Comparison of ENCODE assay signal across 22 cellular contexts in genomic region chr14:71680733-71681387, GRCh38.
"Had no signal": no experiment of that assay in that cellular context is flagged by ENCODE, and none has a peak within 500 bp of the region (broad histone marks: within the 10 kb centered on the region; RNA-seq: fewer than 3 reads in every experiment).

No MANE protein-coding gene starts in this region.

- H3K27ac Mint-ChIP-seq: activated naive CD4-positive, alpha-beta T cell treated with anti-CD3 and anti-CD28 coated beads, Interleukin-2, amount 10 ng/mL, durations not matched to agents 7 days and 5 days; activated naive CD8-positive, alpha-beta T cell treated with anti-CD3 and anti-CD28 coated beads, Interleukin-2, amount 50 U/mL, for 24 hours; brain; stimulated activated naive CD8-positive, alpha-beta T cell treated with anti-CD3 and anti-CD28 coated beads, Interleukin-15, Interleukin-2, amounts not matched to agents 100 ng/mL and 50 ng/mL, for 24 hours had no signal

- H3K4me3 ChIP-seq: left lung, psoas muscle, tibial nerve, vagina had no signal

- H3K27ac ChIP-seq: left lung, psoas muscle, tibial nerve, vagina, VCaP had no signal

- H3K4me1 Mint-ChIP-seq: activated naive CD4-positive, alpha-beta T cell treated with anti-CD3 and anti-CD28 coated beads, Interleukin-2, amount 10 ng/mL, durations not matched to agents 7 days and 5 days; activated naive CD8-positive, alpha-beta T cell treated with anti-CD3 and anti-CD28 coated beads, Interleukin-2, amount 50 U/mL, for 24 hours; brain had no signal

- H3K27me3 ChIP-seq: left lung, tibial nerve, vagina had no signal

- H3K9me3 ChIP-seq: psoas muscle, vagina had no signal

- H3K27me3 Mint-ChIP-seq: activated naive CD4-positive, alpha-beta T cell treated with anti-CD3 and anti-CD28 coated beads, Interleukin-2, amount 10 ng/mL, durations not matched to agents 7 days and 5 days; activated naive CD8-positive, alpha-beta T cell treated with anti-CD3 and anti-CD28 coated beads, Interleukin-2, amount 50 U/mL, for 24 hours; brain; stimulated activated naive CD8-positive, alpha-beta T cell treated with anti-CD3 and anti-CD28 coated beads, Interleukin-15, Interleukin-2, amounts not matched to agents 100 ng/mL and 50 ng/mL, for 24 hours had no signal

- H3K36me3 ChIP-seq: vagina had no signal

- H3K4me1 ChIP-seq: left lung, psoas muscle, tibial nerve, vagina had no signal

- ATAC-seq: activated naive CD8-positive, alpha-beta T cell treated with anti-CD3 and anti-CD28 coated beads, Interleukin-2, amount 50 U/mL, for 24 hours; left lung; psoas muscle; right cardiac atrium had no signal

- DNase-seq: activated CD4-positive, alpha-beta T cell treated with anti-CD3 and anti-CD28 coated beads for 1 hour; activated CD8-positive, alpha-beta memory T cell treated with anti-CD3 and anti-CD28 coated beads for 24 hours; activated CD8-positive, alpha-beta memory T cell treated with anti-CD3 and anti-CD28 coated beads, Interleukin-2, amount 50 U/mL, for 48 hours; activated effector memory CD4-positive, alpha-beta T cell treated with Interleukin-2 at 50 U/mL for 16 hours; activated naive CD4-positive, alpha-beta T cell treated with anti-CD3 and anti-CD28 coated beads, Interleukin-2, amount 10 ng/mL, durations not matched to agents 7 days and 5 days; activated naive CD8-positive, alpha-beta T cell treated with anti-CD3 and anti-CD28 coated beads, Interleukin-2, amount 50 U/mL, for 24 hours; activated T-cell treated with anti-CD3 and anti-CD28 coated beads, Interleukin-2, amount 50 U/mL, for 48 hours; anterior cingulate cortex; caudate nucleus; foreskin melanocyte; glutamatergic neuron; left lung; mammary epithelial cell; psoas muscle; right cardiac atrium; stimulated activated CD4-positive, alpha-beta T cell treated with anti-CD3 and anti-CD28 coated beads, Interleukin-2, amount 100 ng/mL, for 24 hours; T-helper 2 cell had no signal

- H3K9me3 Mint-ChIP-seq: activated naive CD8-positive, alpha-beta T cell treated with anti-CD3 and anti-CD28 coated beads, Interleukin-2, amount 50 U/mL, for 24 hours; stimulated activated naive CD8-positive, alpha-beta T cell treated with anti-CD3 and anti-CD28 coated beads, Interleukin-15, Interleukin-2, amounts not matched to agents 100 ng/mL and 50 ng/mL, for 24 hours had no signal

- H3K4me3 Mint-ChIP-seq: activated naive CD4-positive, alpha-beta T cell treated with anti-CD3 and anti-CD28 coated beads, Interleukin-2, amount 10 ng/mL, durations not matched to agents 7 days and 5 days; activated naive CD8-positive, alpha-beta T cell treated with anti-CD3 and anti-CD28 coated beads, Interleukin-2, amount 50 U/mL, for 24 hours; brain; stimulated activated naive CD8-positive, alpha-beta T cell treated with anti-CD3 and anti-CD28 coated beads, Interleukin-15, Interleukin-2, amounts not matched to agents 100 ng/mL and 50 ng/mL, for 24 hours had no signal
